ENCODE assay signal across 34 cellular contexts in the genomic region with DNA sequence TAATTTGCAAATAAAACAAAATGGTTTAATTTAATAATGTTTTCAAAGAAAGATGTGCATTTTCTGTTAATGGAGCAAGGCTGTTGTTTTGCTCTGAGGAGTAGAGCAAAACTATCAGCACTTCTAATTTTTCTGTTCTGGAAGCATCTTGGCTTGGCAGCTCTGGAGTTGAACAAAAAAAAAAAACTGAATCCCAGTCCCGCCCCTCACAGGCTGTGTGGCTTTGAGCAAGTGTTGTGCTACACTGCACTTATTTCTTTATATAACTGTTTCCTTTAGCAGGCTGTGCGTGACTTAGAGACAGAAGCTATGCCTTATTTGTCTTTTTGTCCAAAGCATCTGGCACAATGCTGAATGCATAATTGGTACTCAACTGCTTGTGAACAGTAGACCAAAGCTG.
"Had no signal": no experiment of that assay in that cellular context is flagged by ENCODE, and none has a peak within 500 bp of the region (broad histone marks: within the 10 kb centered on the region; RNA-seq: fewer than 3 reads in every experiment).

No MANE protein-coding gene starts in this region.

- DNase-seq: activated CD4-positive, alpha-beta memory T cell treated with anti-CD3 and anti-CD28 coated beads, Interleukin-2, amount 10 ng/mL, durations not matched to agents 7 days and 5 days; activated CD4-positive, alpha-beta T cell treated with anti-CD3 and anti-CD28 coated beads for 1 hour; activated CD4-positive, alpha-beta T cell treated with anti-CD3 and anti-CD28 coated beads for 48 hours; activated CD4-positive, CD25-positive, alpha-beta regulatory T cell; activated CD8-positive, alpha-beta memory T cell treated with anti-CD3 and anti-CD28 coated beads for 24 hours; activated CD8-positive, alpha-beta memory T cell treated with anti-CD3 and anti-CD28 coated beads, Interleukin-2, amount 10 ng/mL, durations not matched to agents 7 days and 5 days; activated CD8-positive, alpha-beta memory T cell treated with anti-CD3 and anti-CD28 coated beads, Interleukin-2, amount 50 U/mL, for 48 hours; activated effector memory CD4-positive, alpha-beta T cell treated with Interleukin-2 at 50 U/mL for 16 hours; activated naive CD4-positive, alpha-beta T cell treated with anti-CD3 and anti-CD28 coated beads, Interleukin-2, amount 10 ng/mL, durations not matched to agents 7 days and 5 days; activated naive CD8-positive, alpha-beta T cell treated with anti-CD3 and anti-CD28 coated beads, Interleukin-2, amount 50 U/mL, for 24 hours; activated T-cell treated with anti-CD3 and anti-CD28 coated beads, Interleukin-2, amount 50 U/mL, for 48 hours; brain microvascular endothelial cell; central memory CD4-positive, alpha-beta T cell; Kasumi-1; KG1; MG63; NCI-H1048; NCI-H1105 treated with DMSO at 0.1 percent for 48 hours; NCI-H1436; NCI-H1694; NCI-H1930; NCI-H2081 treated with DMSO at 0.1 percent for 48 hours; NCI-H345; NCI-H510A treated with DMSO at 0.1 percent for 48 hours; NCI-H526 treated with DMSO at 0.1 percent for 48 hours; NK-92 treated with Interleukin-12 subunit alpha and Interleukin-12 subunit beta, amount 100 ng/mL, for 24 hours; PC-3; SW 1271; T-helper 1 cell; T-helper 2 cell; T1000 had no signal

- H3K27me3 ChIP-seq: brain microvascular endothelial cell, MG63 had no signal

- H3K36me3 ChIP-seq: brain microvascular endothelial cell, MG63, WERI-Rb-1 had no signal

- H3K27ac ChIP-seq: brain microvascular endothelial cell, RWPE1, WERI-Rb-1 had no signal

- ATAC-seq: activated CD8-positive, alpha-beta memory T cell treated with anti-CD3 and anti-CD28 coated beads, Interleukin-2, amount 10 ng/mL, durations not matched to agents 7 days and 5 days; activated naive CD8-positive, alpha-beta T cell treated with anti-CD3 and anti-CD28 coated beads, Interleukin-2, amount 50 U/mL, for 24 hours; PC-3; Right ventricle myocardium inferior had no signal

- H3K4me3 ChIP-seq: MG63 had no signal

- H3K9me3 ChIP-seq: MG63 had no signal
